ENCODE assay signal across 8 cellular contexts in the genomic region with DNA sequence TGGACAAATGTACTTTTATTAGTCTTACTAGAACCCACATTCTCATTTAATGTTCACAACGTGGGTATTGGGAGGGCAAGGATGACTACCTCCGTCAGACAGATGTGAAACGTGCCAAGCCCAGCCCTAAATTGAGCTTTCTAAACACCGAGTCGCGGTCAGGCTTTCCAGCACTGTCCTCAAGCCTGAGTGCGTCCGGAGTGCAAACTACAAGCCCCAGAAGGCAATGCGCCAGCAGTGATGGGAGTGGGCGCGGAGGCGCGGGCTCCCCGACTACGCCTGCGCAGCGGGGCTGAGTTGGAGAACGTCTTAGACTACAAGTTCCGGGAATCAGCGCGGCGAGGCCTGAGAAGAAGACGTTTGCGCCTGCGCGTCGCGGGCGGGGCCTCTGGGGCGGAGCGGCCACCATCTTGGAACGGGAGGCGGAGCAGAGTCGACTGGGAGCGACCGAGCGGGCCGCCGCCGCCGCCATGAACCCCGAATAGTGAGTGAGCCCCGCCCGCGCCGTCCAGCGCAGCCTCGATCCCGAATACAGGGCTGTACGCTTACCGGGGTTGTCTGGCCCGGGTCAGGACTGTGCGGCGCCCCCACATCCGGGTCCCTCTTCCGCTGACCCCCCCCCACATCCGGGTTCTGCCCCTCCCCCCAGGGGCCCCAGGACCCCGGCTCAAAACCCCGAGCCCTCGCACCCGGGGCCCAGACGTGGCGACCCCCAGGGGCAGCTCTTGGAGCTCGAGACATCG. TPM values are rescaled to one million over a fixed set of nuclear protein-coding genes. Genes with fewer than 3 reads are reported as not detected.
DNase-seq lines count a peak whose midpoint lies in the region; ATAC-seq, FAIRE-seq and TF ChIP-seq lines count a peak whose summit lies in the region.

A gene (plus strand): TSS at position 430 of the 743 bp plus-strand sequence. CDS start 41 bp downstream, at position 471.

- H3K27ac ChIP-seq in OCI-LY7 (ENCODE audit: low read depth, low read length, poor library complexity, severe bottlenecking): peak within 1 kb of the TSS; percentile 84

- H3K9me3 Mint-ChIP-seq in endothelial cell (ENCODE audit: unreplicated experiment) (no peaks in the 10 kb centered on the region), mesothelial cell of epicardium (no peaks in the 10 kb centered on the region)

- peak within 1 kb of the TSS; percentile 100 for H3K4me3 ChIP-seq in OCI-LY7 (ENCODE audit: low read depth, low read length, poor library complexity, severe bottlenecking)

- H3K4me2 ChIP-seq in OCI-LY7 (ENCODE audit: low read length): peak within 1 kb of the TSS; percentile 99

- H3K79me2 ChIP-seq in OCI-LY7 (ENCODE audit: insufficient read depth, low read depth, low read length): peaks cover 24% of the 10 kb centered on the region

- CTCF ChIA-PET in OCI-LY7 (lab: Charles Lee; ENCODE audit: unreplicated experiment): interaction anchor here (0.6 kb wide), 1 partner anchor 21 kb away, joined by 3 read pairs; a partner anchor contains a TSS

- no TSS peak for BruUV-seq in OCI-LY7 (replicated peaks; lab: Mats Ljungman, UMichigan)

- no peak for TF ChIP-seq CTCF in D721Med (IDR thresholded peaks at IDR 0.05; ENCODE audit: insufficient read depth, missing control alignments)
- TF ChIP-seq CTCF in OCI-LY7 (conservative IDR thresholded peaks at IDR 0.05; ENCODE audit: low read length): no peak
- no peak for TF ChIP-seq CTCF in endothelial cell (IDR thresholded peaks at IDR 0.05; ENCODE audit: unreplicated experiment)
- TF ChIP-seq CTCF in mesothelial cell of epicardium (IDR thresholded peaks at IDR 0.05; ENCODE audit: unreplicated experiment): no peak

- FAIRE-seq in D721Med (lab: Jason Lieb, UNC): no peak

- H3K4me3 Mint-ChIP-seq in endothelial cell (ENCODE audit: unreplicated experiment): peak within 1 kb of the TSS; percentile 95
- H3K4me3 Mint-ChIP-seq in mesothelial cell of epicardium: peak within 1 kb of the TSS; percentile 92

- no peaks in the 10 kb centered on the region for H3K9me2 ChIP-seq in OCI-LY7 (ENCODE audit: insufficient read depth, low read length)

- POLR2A ChIA-PET in OCI-LY7 (lab: Charles Lee): interaction anchor here (1.1 kb wide), 1 partner anchor 43 kb away, joined by 3 read pairs; no protein-coding TSS in a partner anchor

- peaks cover 24% of the 10 kb centered on the region for H3K4me1 ChIP-seq in OCI-LY7 (ENCODE audit: insufficient read depth, low read length, poor library complexity, severe bottlenecking)

- intact Hi-C loops in OCI-LY7 (cut with micrococcal nuclease; ENCODE audit: unreplicated experiment): loop anchor here (5.0 kb wide), 2 partner anchors 266 to 411 kb away; a partner anchor contains a TSS

- peaks cover 26% of the 10 kb centered on the region for H3K27me3 Mint-ChIP-seq in endothelial cell (ENCODE audit: unreplicated experiment)
- H3K27me3 Mint-ChIP-seq in mesothelial cell of epicardium (ENCODE audit: low read depth): no peaks in the 10 kb centered on the region

- peak; percentile 63 for ATAC-seq in GM21526 (IDR thresholded peaks at IDR 0.05; ENCODE audit: low FRiP score, unreplicated experiment)

- H3K36me3 Mint-ChIP-seq in endothelial cell (ENCODE audit: low read depth, unreplicated experiment): peaks cover 30% of the 10 kb centered on the region
- peaks cover 23% of the 10 kb centered on the region for H3K36me3 Mint-ChIP-seq in mesothelial cell of epicardium

- DNase-seq in D721Med (ENCODE audit: insufficient read length, low spot score): peak; percentile 93
- peak; percentile 100 for DNase-seq in HuH-7.5 (ENCODE audit: low spot score)
- peak; percentile 100 for DNase-seq in OCI-LY7 (ENCODE audit: low spot score)
- DNase-seq in activated T-cell treated with anti-CD3 and anti-CD28 coated beads for 1 hour (ENCODE audit: low read depth): peak; percentile 100
- DNase-seq in endothelial cell (ENCODE audit: low spot score): peak; percentile 100
- peak; percentile 100 for DNase-seq in mesothelial cell of epicardium (ENCODE audit: low spot score in 2 of 2, unreplicated experiment in 2 of 2)
- DNase-seq in stimulated activated CD8-positive, alpha-beta memory T cell treated with anti-CD3 and anti-CD28 coated beads, Interleukin-15, amount 100 ng/mL, for 48 hours (ENCODE audit: low read depth in 2 of 2): peak; percentile 100

- H3K9me3 ChIP-seq in OCI-LY7 (ENCODE audit: low read length): no peaks in the 10 kb centered on the region

- peaks cover 15% of the 10 kb centered on the region for H3K4me1 Mint-ChIP-seq in endothelial cell (ENCODE audit: unreplicated experiment)
- H3K4me1 Mint-ChIP-seq in mesothelial cell of epicardium: peaks cover 17% of the 10 kb centered on the region

- H3K27ac Mint-ChIP-seq in endothelial cell (ENCODE audit: unreplicated experiment): peak within 1 kb of the TSS; percentile 98
- peak within 1 kb of the TSS; percentile 100 for H3K27ac Mint-ChIP-seq in mesothelial cell of epicardium

- H4K20me1 ChIP-seq in OCI-LY7 (ENCODE audit: insufficient read depth, low read length): no peaks in the 10 kb centered on the region

- peak within 1 kb of the TSS; percentile 72; the same call in 1 of the 2 replicates for H2AFZ ChIP-seq in OCI-LY7 (ENCODE audit: low read length)

- peaks cover 71% of the 10 kb centered on the region for H3K36me3 ChIP-seq in OCI-LY7 (ENCODE audit: insufficient read depth, low read length)

RNA-seq across cellular contexts. Expression of the gene that starts here (rescaled TPM):
- 69.2 and 77.7 TPM in 2 replicates for total RNA-seq in OCI-LY7 (2014; rRNA removed; shearing (Covaris generic))
- total RNA-seq in OCI-LY7 (2022) (81.8 and 88.1 TPM in 2 replicates), endothelial cell (ENCODE audit: unreplicated experiment) (189 TPM), mesothelial cell of epicardium (88.6 to 91.8 TPM (median 90.1 TPM) in 3 replicates)

Comparison
In these comparisons a context has a peak if more than half of its experiments do, and no peak if none do; other contexts are left out.
1. Peak in every context shown above with its lines: DNase-seq, ATAC-seq, H3K4me3 ChIP-seq and H3K27ac ChIP-seq.